ENCODE assay signal across 10 cellular contexts in the genomic region with DNA sequence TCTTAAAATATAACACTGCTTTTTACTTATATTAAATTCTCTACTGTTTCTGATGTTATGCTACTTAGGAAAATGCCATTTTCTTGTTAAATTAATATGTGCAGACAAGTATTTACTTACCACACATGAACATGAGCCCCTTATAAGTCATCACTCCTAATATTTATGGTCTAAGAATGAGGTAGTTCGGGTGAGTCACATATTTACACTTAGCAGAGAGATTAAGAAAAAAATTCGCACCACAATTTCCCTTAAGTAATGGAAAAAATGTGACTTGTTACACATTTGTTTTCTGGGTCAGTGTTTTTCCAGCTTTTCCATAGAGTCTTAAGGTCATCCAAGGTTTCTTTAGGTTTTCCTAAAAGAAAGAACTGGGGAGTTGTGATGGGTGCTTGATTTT.
DNase-seq lines count a peak whose midpoint lies in the region; ATAC-seq, FAIRE-seq and TF ChIP-seq lines count a peak whose summit lies in the region.
"Had no signal": no experiment of that assay in that cellular context is flagged by ENCODE, and none has a peak within 500 bp of the region (broad histone marks: within the 10 kb centered on the region; RNA-seq: fewer than 3 reads in every experiment).

No MANE protein-coding gene starts in this region.

- no peak overlapping the region for H3K4me3 ChIP-seq in A549
- H3K4me3 ChIP-seq in fibroblast of mammary gland (ENCODE audit: control insufficient read depth, low read depth, low read length): no peak overlapping the region

- 0 out of 5 replicates have a peak, but pooled peaks of 1 of the 2 experiments have one; percentile 15 for TF ChIP-seq RAD21 in A549 (conservative IDR thresholded peaks at IDR 0.05 in 1 of 2, IDR thresholded peaks at IDR 0.05 in 1 of 2)

- CTCF ChIA-PET in A549 (lab: Yijun Ruan, JAX): interaction anchor here (0.8 to 8.9 kb wide), 8 partner anchors 9 to 74 kb away, joined by 3 to 141 read pairs (median 4); partner anchors contain the start of gene RERG

- ATAC-seq in A549: peak in 1 of 2 experiments; percentile 56; a peak in 2 of 6 replicates
- ATAC-seq in omental fat pad (ENCODE audit: low FRiP score): peak; percentile 62

- no peak for FAIRE-seq in A549 (lab: Jason Lieb, UNC)
- FAIRE-seq in RCC 7860 (lab: Jason Lieb, UNC): peak; percentile 81
- FAIRE-seq: TTC549 had no signal

- H3K4me2 ChIP-seq in A549: peak overlapping the region; percentile 48

- no peak for TF ChIP-seq CTCF in A549 (IDR thresholded peaks at IDR 0.05)
- TF ChIP-seq CTCF in fibroblast of mammary gland (conservative IDR thresholded peaks at IDR 0.05; ENCODE audit: control insufficient read depth, insufficient read depth, low read depth, low read length): no peak
- no peak for TF ChIP-seq CTCF in omental fat pad (IDR thresholded peaks at IDR 0.05)

- 2% methylated on average over 2 of the region's 2 CpGs for WGBS in A549 (ENCODE audit: missing lambda C conversion rate)

- DNase-seq in A549 (ENCODE audit: low read depth in 1 of 2, low spot score in 1 of 2) (peak in 1 of 2 experiments; percentile 48), RCC 7860 (ENCODE audit: low spot score) (peak; percentile 60), fibroblast of mammary gland (ENCODE audit: low read depth) (peak; percentile 88), omental fat pad (ENCODE audit: low spot score) (no peak), NOMO-1 treated with dmso at 0.1 percent for 144 hours (lab: John Stamatoyannopoulos, UW; ENCODE audit: unreplicated experiment) (no peak), cerebellar nuclear complex (lab: John Stamatoyannopoulos, UW) (no peak), DMS79 treated with DMSO at 0.1 percent for 48 hours (lab: John Stamatoyannopoulos, UW) (no peak)
- DNase-seq in activated T-cell treated with anti-CD3 and anti-CD28 coated beads, Interleukin-2, amount 50 U/mL, for 1 hour: no peak
- DNase-seq: NCI-H2029 treated with DMSO at 0.1 percent for 48 hours had no signal

- H3K27ac ChIP-seq in A549: no peak overlapping the region

- peak in 1 of 2 experiments; percentile 24; a peak in 1 of 5 replicates for TF ChIP-seq EP300 in A549 (IDR thresholded peaks at IDR 0.05)

- POLR2A ChIA-PET in A549 (lab: Yijun Ruan, JAX): no interaction called here

- H3K9me3 ChIP-seq in A549: no peaks in the 10 kb centered on the region

- no peak for TF ChIP-seq POLR2A in A549 (IDR thresholded peaks at IDR 0.05; ENCODE audit: low read length)

- H3K4me1 ChIP-seq in A549: peaks cover 21% of the 10 kb centered on the region

TF ChIP-seq in A549, 52 proteins besides CTCF, POLR2A, EP300 and RAD21:
- TF ChIP-seq HES2 (IDR thresholded peaks at IDR 0.05): no peak
- TF ChIP-seq ZSCAN20 (CRISPR knock-in tag; IDR thresholded peaks at IDR 0.05): no peak
- TF ChIP-seq CHD4 (IDR thresholded peaks at IDR 0.05; ENCODE audit: borderline replicate concordance): no peak
- TF ChIP-seq CEBPB (IDR thresholded peaks at IDR 0.05): peak in 1 of 2 experiments; percentile 25; a peak in 1 of 4 replicates
- TF ChIP-seq HOXB13 (CRISPR knock-in tag; IDR thresholded peaks at IDR 0.05; ENCODE audit: low read depth): no peak
- TF ChIP-seq ATOH8 (CRISPR knock-in tag; IDR thresholded peaks at IDR 0.05; ENCODE audit: low read depth): no peak
- TF ChIP-seq ZFP36 (IDR thresholded peaks at IDR 0.05; ENCODE audit: borderline replicate concordance, partially characterized antibody): peak; percentile 19
- no peak for TF ChIP-seq RARB (CRISPR knock-in tag; IDR thresholded peaks at IDR 0.05)
- TF ChIP-seq BCL3 (IDR thresholded peaks at IDR 0.05): 0 out of 3 replicates have a peak, but pooled peaks have one; percentile 38
- TF ChIP-seq MAFK (IDR thresholded peaks at IDR 0.05; ENCODE audit: partially characterized antibody): no peak
- TF ChIP-seq GATA3 (IDR thresholded peaks at IDR 0.05; ENCODE audit: borderline replicate concordance): peak; percentile 82
- TF ChIP-seq BHLHE40 (IDR thresholded peaks at IDR 0.05; ENCODE audit: low read depth, low read length): no peak
- TF ChIP-seq ZNF302 (CRISPR knock-in tag; IDR thresholded peaks at IDR 0.05): no peak
- TF ChIP-seq, protein P1, sequence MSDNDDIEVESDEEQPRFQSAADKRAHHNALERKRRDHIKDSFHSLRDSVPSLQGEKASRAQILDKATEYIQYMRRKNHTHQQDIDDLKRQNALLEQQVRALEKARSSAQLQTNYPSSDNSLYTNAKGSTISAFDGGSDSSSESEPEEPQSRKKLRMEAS (IDR thresholded peaks at IDR 0.05): no peak
- TF ChIP-seq NFE2L2 (conservative IDR thresholded peaks at IDR 0.05; ENCODE audit: low read length): no peak
- TF ChIP-seq FOSL2 (IDR thresholded peaks at IDR 0.05): peak; percentile 63
- TF ChIP-seq FOSL2 (CRISPR knock-in tag; IDR thresholded peaks at IDR 0.05): peak; percentile 81
- no peak for TF ChIP-seq PHF8 (IDR thresholded peaks at IDR 0.05; ENCODE audit: borderline replicate concordance, low read depth)
- no peak for TF ChIP-seq ELK1 (IDR thresholded peaks at IDR 0.05; ENCODE audit: low read depth, low read length)
- TF ChIP-seq JUNB (IDR thresholded peaks at IDR 0.05): peak; percentile 86
- no peak for TF ChIP-seq KDM5A (IDR thresholded peaks at IDR 0.05)
- TF ChIP-seq CHD2 (IDR thresholded peaks at IDR 0.05; ENCODE audit: low read length, partially characterized antibody): no peak
- no peak for TF ChIP-seq HDAC2 (IDR thresholded peaks at IDR 0.05)
- TF ChIP-seq REST (IDR thresholded peaks at IDR 0.05): no peak
- TF ChIP-seq PBX3 (IDR thresholded peaks at IDR 0.05): no peak

Comparison
In these comparisons a context has a peak if more than half of its experiments do, and no peak if none do; other contexts are left out.
1. DNase-seq: peak in RCC 7860 (single experiment) and fibroblast of mammary gland (single experiment); none in omental fat pad (single experiment), NOMO-1 treated with dmso at 0.1 percent for 144 hours (single experiment), activated T-cell treated with anti-CD3 and anti-CD28 coated beads, Interleukin-2, amount 50 U/mL, for 1 hour (single experiment), cerebellar nuclear complex (0 of 2) and DMS79 treated with DMSO at 0.1 percent for 48 hours (single experiment).